17 cellular contexts compared by ENCODE assay signal in genomic region chr1:42853116-42853884, GRCh38.
"Had no signal": no experiment of that assay in that cellular context is flagged by ENCODE, and none has a peak within 500 bp of the region (broad histone marks: within the 10 kb centered on the region; RNA-seq: fewer than 3 reads in every experiment).

No MANE protein-coding gene starts in this region.

- H3K4me3 ChIP-seq: body of pancreas, coronary artery, esophagus muscularis mucosa, prostate gland, spleen, uterus had no signal

- H3K27me3 ChIP-seq: body of pancreas, esophagus muscularis mucosa, spleen, uterus had no signal

- H3K4me1 ChIP-seq: prostate gland, uterus had no signal

- H3K27ac ChIP-seq: body of pancreas, coronary artery, esophagus muscularis mucosa, prostate gland, uterus had no signal

- ATAC-seq: activated CD4-positive, alpha-beta T cell treated with anti-CD3 and anti-CD28 coated beads for 36 hours; activated CD8-positive, alpha-beta T cell treated with anti-CD3 and anti-CD28 coated beads for 36 hours; activated naive CD4-positive, alpha-beta T cell treated with anti-CD3 and anti-CD28 coated beads, Interleukin-2, amount 50 U/mL, for 72 hours; activated T-cell treated with anti-CD3 and anti-CD28 coated beads, Interleukin-2, amount 50 U/mL, for 4 hours; body of pancreas; sciatic nerve had no signal

- H3K36me3 ChIP-seq: uterus had no signal

- H3K9me3 ChIP-seq: body of pancreas, esophagus muscularis mucosa, prostate gland, uterus had no signal

- DNase-seq: activated CD4-positive, alpha-beta T cell treated with anti-CD3 and anti-CD28 coated beads for 36 hours; activated CD8-positive, alpha-beta T cell treated with anti-CD3 and anti-CD28 coated beads for 36 hours; activated effector memory CD4-positive, alpha-beta T cell treated with anti-CD3 and anti-CD28 coated beads, Interleukin-2, amount 50 U/mL, for 16 hours; activated T-cell treated with anti-CD3 and anti-CD28 coated beads, Interleukin-2, amount 50 U/mL, for 4 hours; amniotic stem cell; body of pancreas; hypothalamus; mesendoderm; nephron progenitor cell; spleen; T-helper 1 cell; uterus had no signal
